8 cellular contexts compared by ENCODE assay signal in the genomic region with DNA sequence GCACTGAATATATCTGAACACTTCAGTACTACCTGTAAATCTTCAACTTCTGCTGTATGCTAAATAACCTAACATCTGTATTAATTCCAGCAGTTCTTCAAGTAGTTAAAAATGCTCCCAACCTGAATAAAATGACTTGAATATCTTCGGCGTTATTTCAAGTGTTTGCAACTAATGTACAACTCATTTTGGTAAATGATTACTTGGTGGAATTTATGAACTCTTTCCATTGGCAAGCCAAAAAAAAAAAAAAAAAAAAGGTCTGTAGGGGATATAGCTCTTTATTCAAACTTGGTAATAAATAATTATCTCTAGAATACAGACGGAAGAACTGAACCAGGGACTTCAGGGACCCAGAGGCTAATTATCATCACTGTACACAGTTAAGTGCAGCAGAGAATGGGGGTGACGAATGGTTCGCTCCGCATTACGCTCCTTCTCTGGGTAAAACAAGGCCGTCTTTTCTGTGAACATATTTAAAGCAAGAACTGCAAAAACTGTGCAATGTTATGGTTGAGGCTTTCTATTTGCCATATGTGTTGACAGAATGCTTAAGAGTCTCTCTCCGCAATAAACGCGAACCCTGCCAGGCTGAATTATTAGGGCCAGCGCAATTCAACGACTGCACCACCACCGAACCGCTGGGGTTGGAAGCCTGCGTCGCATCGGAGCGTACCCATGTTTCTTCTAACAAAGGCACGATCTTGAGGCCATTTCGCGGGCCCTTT. TPM values are rescaled to one million over a fixed set of nuclear protein-coding genes. Genes with fewer than 3 reads are reported as not detected.
DNase-seq lines count a peak whose midpoint lies in the region; ATAC-seq, FAIRE-seq and TF ChIP-seq lines count a peak whose summit lies in the region.

No MANE protein-coding gene starts in this region.

- TF ChIP-seq EP300 in A549 (IDR thresholded peaks at IDR 0.05): no peak

- no peak for TF ChIP-seq CTCF in A549 (IDR thresholded peaks at IDR 0.05)
- no peak for TF ChIP-seq CTCF in colonic mucosa (IDR thresholded peaks at IDR 0.05)

- intact Hi-C loops in colonic mucosa (cut with DNase I): loop anchor here (10.0 kb wide), 2 partner anchors 90 to 110 kb away; no protein-coding TSS in a partner anchor

- H3K36me3 ChIP-seq in colonic mucosa (no peaks in the 10 kb centered on the region), mucosa of rectum (ENCODE audit: control insufficient read depth in 2 of 2, insufficient read depth in 2 of 2, low read length in 2 of 2) (no peaks in the 10 kb centered on the region)

- WGBS in A549 (ENCODE audit: missing lambda C conversion rate): 13% methylated on average over 21 of the region's 22 CpGs

- CTCF ChIA-PET in A549 (lab: Yijun Ruan, JAX) (interaction anchor here (0.6 to 2.6 kb wide), 8 partner anchors 10 to 182 kb away, joined by 3 to 5 read pairs (median 3); no protein-coding TSS in a partner anchor), HEK293T (lab: Yijun Ruan, JAX) (no interaction called here)

- DNase-seq in A549 (ENCODE audit: low read depth in 1 of 2, low spot score in 1 of 2) (no peak), NCI-H2227 (lab: John Stamatoyannopoulos, UW; ENCODE audit: unreplicated experiment) (peak; percentile 70), colonic mucosa (no peak), HEK293T (ENCODE audit: extremely low spot score) (no peak), globus pallidus (ENCODE audit: low spot score) (no peak)
- DNase-seq in activated effector memory CD4-positive, alpha-beta T cell treated with anti-CD3 and anti-CD28 coated beads, Interleukin-2, amount 50 U/mL, for 16 hours: no peak

- POLR2A ChIA-PET in A549 (lab: Yijun Ruan, JAX) (interaction anchor here (0.8 to 2.7 kb wide), 3 partner anchors 39 to 220 kb away, joined by 4 to 13 read pairs (median 5); partner anchors contain the start of gene SREK1), HEK293T (lab: Yijun Ruan, JAX) (interaction anchor here (0.9 kb wide), 1 partner anchor 9 kb away, joined by 3 read pairs; no protein-coding TSS in a partner anchor)

- H3K9ac ChIP-seq in colonic mucosa (ENCODE audit: low read depth in 2 of 2, low read length in 2 of 2) (peak overlapping the region; percentile 73 to 86), mucosa of rectum (ENCODE audit: low read depth in 1 of 2, low read length in 2 of 2) (peak overlapping the region; percentile 79 to 81)

- no peak for FAIRE-seq in A549 (lab: Jason Lieb, UNC)

- H3K27ac ChIP-seq in A549 (peak overlapping the region; percentile 99), colonic mucosa (peak overlapping the region; percentile 100), mucosa of rectum (ENCODE audit: low read depth in 2 of 2, low read length in 2 of 2) (peak overlapping the region; percentile 95 to 99)

- peak overlapping the region; percentile 79 for H3K4me2 ChIP-seq in A549

- H3K9me3 ChIP-seq in A549 (no peaks in the 10 kb centered on the region), colonic mucosa (no peaks in the 10 kb centered on the region), mucosa of rectum (ENCODE audit: control insufficient read depth in 2 of 2, low read length in 2 of 2) (no peaks in the 10 kb centered on the region)

- no peak for TF ChIP-seq POLR2A in A549 (IDR thresholded peaks at IDR 0.05; ENCODE audit: low read length)

- H3K4me1 ChIP-seq in A549: peaks cover 46% of the 10 kb centered on the region
- H3K4me1 ChIP-seq in colonic mucosa: peaks cover 3% of the 10 kb centered on the region
- peaks cover 3 to 11% of the 10 kb centered on the region in 2 donors for H3K4me1 ChIP-seq in mucosa of rectum (ENCODE audit: control insufficient read depth in 2 of 2, insufficient read depth in 2 of 2, low read length in 2 of 2)

- peak overlapping the region; percentile 78 for H3K4me3 ChIP-seq in A549
- peak overlapping the region; percentile 74 for H3K4me3 ChIP-seq in colonic mucosa
- H3K4me3 ChIP-seq in mucosa of rectum (ENCODE audit: low read length in 2 of 2): peak overlapping the region; percentile 57 to 76

- no peak for TF ChIP-seq RAD21 in A549 (conservative IDR thresholded peaks at IDR 0.05 in 1 of 2, IDR thresholded peaks at IDR 0.05 in 1 of 2)

- peak; percentile 21 to 40; a peak in 5 of 6 replicates for ATAC-seq in A549
- peak; percentile 13 for ATAC-seq in GM18498 (IDR thresholded peaks at IDR 0.05; ENCODE audit: unreplicated experiment)

- no peaks in the 10 kb centered on the region for H3K27me3 ChIP-seq in colonic mucosa
- peaks cover 0 to 5% of the 10 kb centered on the region in 2 donors for H3K27me3 ChIP-seq in mucosa of rectum (ENCODE audit: control insufficient read depth in 2 of 2, insufficient read depth in 2 of 2, low read length in 2 of 2)

TF ChIP-seq in A549, 52 proteins besides CTCF, POLR2A, EP300 and RAD21:
- 0 out of 2 replicates have a peak, but pooled peaks have one; percentile 40 for TF ChIP-seq RNF2 (IDR thresholded peaks at IDR 0.05; ENCODE audit: borderline replicate concordance, low read depth)
- TF ChIP-seq, protein P1, sequence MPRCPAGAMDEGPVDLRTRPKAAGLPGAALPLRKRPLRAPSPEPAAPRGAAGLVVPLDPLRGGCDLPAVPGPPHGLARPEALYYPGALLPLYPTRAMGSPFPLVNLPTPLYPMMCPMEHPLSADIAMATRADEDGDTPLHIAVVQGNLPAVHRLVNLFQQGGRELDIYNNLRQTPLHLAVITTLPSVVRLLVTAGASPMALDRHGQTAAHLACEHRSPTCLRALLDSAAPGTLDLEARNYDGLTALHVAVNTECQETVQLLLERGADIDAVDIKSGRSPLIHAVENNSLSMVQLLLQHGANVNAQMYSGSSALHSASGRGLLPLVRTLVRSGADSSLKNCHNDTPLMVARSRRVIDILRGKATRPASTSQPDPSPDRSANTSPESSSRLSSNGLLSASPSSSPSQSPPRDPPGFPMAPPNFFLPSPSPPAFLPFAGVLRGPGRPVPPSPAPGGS (IDR thresholded peaks at IDR 0.05): no peak
- no peak for TF ChIP-seq EHF (CRISPR knock-in tag; IDR thresholded peaks at IDR 0.05)

TF ChIP-seq in HEK293T, 16 proteins besides CTCF, POLR2A, EP300 and RAD21:
- TF ChIP-seq L3MBTL2 (conservative IDR thresholded peaks at IDR 0.05) (no peak), SUZ12 (IDR thresholded peaks at IDR 0.05) (no peak), BHLHE40 (IDR thresholded peaks at IDR 0.05; ENCODE audit: borderline replicate concordance) (no peak), CTBP1 (IDR thresholded peaks at IDR 0.05; ENCODE audit: borderline replicate concordance) (no peak)
TF ChIP-seq in HEK293T: peak in this region for 0.

RNA-seq across cellular contexts. Expression of gene ERBIN, which starts 1.8 kb away (rescaled TPM):
- polyA plus RNA-seq in A549 (2011; rRNA removed): 45.3 and 57.7 TPM in 2 replicates
- polyA plus RNA-seq in A549 (2012; cell fraction: cytosol; rRNA removed): 5.9 and 7.3 TPM in 2 replicates
- 5.6 and 8.3 TPM in 2 replicates for polyA plus RNA-seq in A549 (2012; cell fraction: nucleus; rRNA removed)
- polyA plus RNA-seq in A549 (2017; fragmentation: RNase III; extraction: RNeasy Plus Mini Kit Qiagen cat#74134 plus additional on column Dnase treatment): 24.3 to 25.6 TPM (median 25.6 TPM) in 3 replicates
- 36.1 and 57.5 TPM in 2 replicates for polyA minus RNA-seq in A549 (2011; rRNA and poly(A)+ RNA removed)
- 100 to 1,000 TPM in 1 of 2 donors, 10 to 100 TPM in 1; 69.3 to 110 TPM for total RNA-seq in colonic mucosa
